Comparison of ENCODE assay signal across 31 cellular contexts in genomic region chr1:24120965-24121364, GRCh38. TPM values are rescaled to one million over a fixed set of nuclear protein-coding genes. Genes with fewer than 3 reads are reported as not detected.
DNase-seq lines count a peak whose midpoint lies in the region; ATAC-seq, FAIRE-seq and TF ChIP-seq lines count a peak whose summit lies in the region.
"Had no signal": no experiment of that assay in that cellular context is flagged by ENCODE, and none has a peak within 500 bp of the region (broad histone marks: within the 10 kb centered on the region; RNA-seq: fewer than 3 reads in every experiment).

No MANE protein-coding gene starts in this region.

- no peak overlapping the region for H3K4me3 ChIP-seq in IMR-90 (ENCODE audit: insufficient read depth, low read depth, low read length)
- H3K4me3 ChIP-seq in adipocyte (ENCODE audit: low read length): peak overlapping the region; percentile 61
- H3K4me3 ChIP-seq in small intestine (ENCODE audit: low read depth in 1 of 2, low read length in 2 of 2): no peak overlapping the region
- no peak overlapping the region for H3K4me3 ChIP-seq in adrenal gland
- H3K4me3 ChIP-seq: HAP-1, PC-9, upper lobe of right lung had no signal

- no peak overlapping the region for H2BK5ac ChIP-seq in IMR-90 (ENCODE audit: low read depth, low read length, poor library complexity, severe bottlenecking)

- H3K56ac ChIP-seq in IMR-90 (ENCODE audit: extremely low read depth, insufficient read depth, low read length): no peak overlapping the region

- H3K36me3 ChIP-seq in IMR-90 (ENCODE audit: control insufficient read depth, insufficient read depth, low read length) (no peaks in the 10 kb centered on the region), adipocyte (ENCODE audit: control insufficient read depth, insufficient read depth, low read length, severe bottlenecking) (no peaks in the 10 kb centered on the region), small intestine (ENCODE audit: control insufficient read depth in 2 of 2, insufficient read depth in 2 of 2, low read length in 2 of 2) (peaks cover under 1 to 9% of the 10 kb centered on the region in 2 donors), adrenal gland (replicated peaks in 1 of 2) (no peaks in the 10 kb centered on the region)
- H3K36me3 ChIP-seq: HAP-1, upper lobe of right lung had no signal

- no peaks in the 10 kb centered on the region for H3K9me1 ChIP-seq in IMR-90 (ENCODE audit: insufficient read depth, low read length)

- H4K5ac ChIP-seq in IMR-90 (ENCODE audit: low read depth, low read length): no peak overlapping the region

- no peak overlapping the region for H4K91ac ChIP-seq in IMR-90 (ENCODE audit: insufficient read depth, low read depth, low read length)

- H3K4me1 ChIP-seq in IMR-90 (ENCODE audit: control insufficient read depth, insufficient read depth, low read length): peaks cover 2% of the 10 kb centered on the region; the same call in 1 of the 2 replicates
- H3K4me1 ChIP-seq in adipocyte (ENCODE audit: control insufficient read depth, insufficient read depth, low read length): peaks cover 43% of the 10 kb centered on the region
- H3K4me1 ChIP-seq in small intestine (ENCODE audit: control insufficient read depth in 2 of 2, insufficient read depth in 1 of 2, low read depth in 1 of 2, low read length in 1 of 2): peaks cover 0 to 13% of the 10 kb centered on the region in 2 donors
- H3K4me1 ChIP-seq in adrenal gland (replicated peaks in 1 of 2): peaks cover 7 to 10% of the 10 kb centered on the region in 2 donors
- H3K4me1 ChIP-seq: HAP-1 had no signal

- no peak overlapping the region for H3K4me2 ChIP-seq in IMR-90 (ENCODE audit: low read depth, low read length)
- H3K4me2 ChIP-seq: KMS-11, PC-9 had no signal

- H3K79me1 ChIP-seq in IMR-90 (ENCODE audit: low read depth in 1 of 2, low read length in 2 of 2): no peaks in the 10 kb centered on the region

- H3K9ac ChIP-seq in IMR-90 (ENCODE audit: low read depth, low read length) (no peak overlapping the region), adipocyte (ENCODE audit: low read length) (peak overlapping the region; percentile 66)
- H3K9ac ChIP-seq: KMS-11 had no signal

- in situ Hi-C loops in IMR-90 (cut with MboI; ENCODE audit: low sequenced_read_pairs): no loop called here

- H2AFZ ChIP-seq in IMR-90 (replicated peaks; ENCODE audit: low read length, poor library complexity): peak overlapping the region; percentile 11
- H2AFZ ChIP-seq: PC-9 had no signal

- H3K4ac ChIP-seq in IMR-90 (ENCODE audit: low read depth, low read length): no peak overlapping the region

- H3K4me1 Mint-ChIP-seq in natural killer cell treated with Interleukin-12 subunit alpha and Interleukin-12 subunit beta and Interleukin-15 and Interleukin-18, amount 100 ng/mL, for 72 hours (ENCODE audit: low read depth in 2 of 2): no peaks in the 10 kb centered on the region
- H3K4me1 Mint-ChIP-seq: activated naive CD8-positive, alpha-beta T cell treated with anti-CD3 and anti-CD28 coated beads, Interleukin-2, amount 10 ng/mL, durations not matched to agents 7 days and 5 days; CD14-positive monocyte had no signal

- H3K9me3 ChIP-seq in IMR-90 (ENCODE audit: control insufficient read depth, insufficient read depth, low read length) (no peaks in the 10 kb centered on the region), adipocyte (ENCODE audit: control insufficient read depth, low read length) (no peaks in the 10 kb centered on the region), small intestine (ENCODE audit: control insufficient read depth, low read depth) (no peaks in the 10 kb centered on the region), adrenal gland (replicated peaks in 1 of 3) (no peaks in the 10 kb centered on the region)
- H3K9me3 ChIP-seq: HAP-1, upper lobe of right lung had no signal

- no peak overlapping the region for H2BK20ac ChIP-seq in IMR-90 (ENCODE audit: low read depth, low read length)

- H2BK15ac ChIP-seq in IMR-90 (ENCODE audit: low read depth, low read length): no peak overlapping the region

- dilution Hi-C loops in IMR-90 (cut with HindIII; ENCODE audit: low sequenced_read_pairs, unreplicated experiment): no loop called here

- H3K36me3 Mint-ChIP-seq in natural killer cell treated with Interleukin-12 subunit alpha and Interleukin-12 subunit beta and Interleukin-15 and Interleukin-18, amount 100 ng/mL, for 72 hours: no peaks in the 10 kb centered on the region
- H3K36me3 Mint-ChIP-seq: activated naive CD8-positive, alpha-beta T cell treated with anti-CD3 and anti-CD28 coated beads, Interleukin-2, amount 10 ng/mL, durations not matched to agents 7 days and 5 days; CD14-positive monocyte had no signal

- peaks cover 52% of the 10 kb centered on the region for H3K27me3 ChIP-seq in IMR-90 (ENCODE audit: control insufficient read depth, insufficient read depth, low read length)
- no peaks in the 10 kb centered on the region for H3K27me3 ChIP-seq in adipocyte (replicated peaks; ENCODE audit: control insufficient read depth, insufficient read depth, low read length)
- no peaks in the 10 kb centered on the region for H3K27me3 ChIP-seq in small intestine (ENCODE audit: control insufficient read depth in 2 of 2, insufficient read depth in 2 of 2, low read length in 2 of 2)
- no peaks in the 10 kb centered on the region for H3K27me3 ChIP-seq in adrenal gland
- H3K27me3 ChIP-seq: upper lobe of right lung had no signal

- H3K27me3 Mint-ChIP-seq in natural killer cell treated with Interleukin-12 subunit alpha and Interleukin-12 subunit beta and Interleukin-15 and Interleukin-18, amount 100 ng/mL, for 72 hours: peaks cover 6 to 9% of the 10 kb centered on the region in 2 donors

- POLR2A ChIA-PET in IMR-90 (lab: Charles Lee; ENCODE audit: unreplicated experiment): no interaction called here

- no peak overlapping the region for H3K14ac ChIP-seq in IMR-90 (replicated peaks; ENCODE audit: low read depth, low read length)

- H2AK5ac ChIP-seq in IMR-90 (ENCODE audit: low read depth, low read length): no peak overlapping the region

- H2BK120ac ChIP-seq in IMR-90 (ENCODE audit: low read depth, low read length): no peak overlapping the region

- H4K20me1 ChIP-seq in IMR-90 (ENCODE audit: insufficient read depth, low read length): no peaks in the 10 kb centered on the region

- H3K27ac ChIP-seq in IMR-90 (ENCODE audit: insufficient read depth, low read length) (no peak overlapping the region), small intestine (ENCODE audit: low read depth in 1 of 2, low read length in 1 of 2) (peak overlapping the region; percentile 66 to 88), adrenal gland (peak overlapping the region in 1 of 5 donors; percentile 56)
- H3K27ac ChIP-seq: HL-60, KMS-11, PC-9, upper lobe of right lung had no signal

- no peak overlapping the region for H3K27ac Mint-ChIP-seq in natural killer cell treated with Interleukin-12 subunit alpha and Interleukin-12 subunit beta and Interleukin-15 and Interleukin-18, amount 100 ng/mL, for 72 hours
- H3K27ac Mint-ChIP-seq: activated naive CD8-positive, alpha-beta T cell treated with anti-CD3 and anti-CD28 coated beads, Interleukin-2, amount 10 ng/mL, durations not matched to agents 7 days and 5 days; activated T-cell treated with anti-CD3 and anti-CD28 coated beads, Interleukin-2, amount 50 U/mL, for 24 hours; nephron progenitor cell had no signal

- BruUV-seq in IMR-90 (replicated peaks; lab: Mats Ljungman, UMichigan): no TSS peak

- CTCF ChIA-PET in IMR-90 (lab: Yijun Ruan, JAX): no interaction called here

- no peak for TF ChIP-seq POLR2A in IMR-90 (IDR thresholded peaks at IDR 0.05; ENCODE audit: low read depth, low read length)
- TF ChIP-seq POLR2A in adrenal gland (IDR thresholded peaks at IDR 0.05): no peak

- H3K9me3 Mint-ChIP-seq in natural killer cell treated with Interleukin-12 subunit alpha and Interleukin-12 subunit beta and Interleukin-15 and Interleukin-18, amount 100 ng/mL, for 72 hours: no peaks in the 10 kb centered on the region
- H3K9me3 Mint-ChIP-seq: activated naive CD8-positive, alpha-beta T cell treated with anti-CD3 and anti-CD28 coated beads, Interleukin-2, amount 10 ng/mL, durations not matched to agents 7 days and 5 days; activated T-cell treated with anti-CD3 and anti-CD28 coated beads, Interleukin-2, amount 50 U/mL, for 24 hours; CD14-positive monocyte; nephron progenitor cell had no signal

- no peak overlapping the region for H3K4me3 Mint-ChIP-seq in natural killer cell treated with Interleukin-12 subunit alpha and Interleukin-12 subunit beta and Interleukin-15 and Interleukin-18, amount 100 ng/mL, for 72 hours
- H3K4me3 Mint-ChIP-seq: activated naive CD8-positive, alpha-beta T cell treated with anti-CD3 and anti-CD28 coated beads, Interleukin-2, amount 10 ng/mL, durations not matched to agents 7 days and 5 days; activated T-cell treated with anti-CD3 and anti-CD28 coated beads, Interleukin-2, amount 50 U/mL, for 24 hours; CD14-positive monocyte; nephron progenitor cell had no signal

- no peak overlapping the region for H4K8ac ChIP-seq in IMR-90 (ENCODE audit: low read depth in 2 of 2, low read length in 2 of 2)

- intact Hi-C loops in IMR-90 (cut with micrococcal nuclease): no loop called here
- intact Hi-C loops in left ventricle myocardium superior (cut with micrococcal nuclease): no loop called here
- intact Hi-C loops in adrenal gland (cut with DNase I): no loop called here

- no peak overlapping the region for H3K23ac ChIP-seq in IMR-90 (ENCODE audit: low read depth, low read length)

- FAIRE-seq in small intestine (lab: Jason Lieb, UNC): no peak
- FAIRE-seq: frontal cortex had no signal

- no peak overlapping the region for H3K18ac ChIP-seq in IMR-90 (ENCODE audit: low read depth, low read length)

- H2AK9ac ChIP-seq in IMR-90 (replicated peaks; ENCODE audit: low read depth, low read length, poor library complexity): no peak overlapping the region

- 100% methylated on average over 1 of the region's 3 CpGs; no CpG with 5 or more reads in 1 of the 2 experiments for WGBS in IMR-90 (ENCODE audit: extremely low coverage in 2 of 2, insufficient read length in 1 of 2), 2 experiments
- 46 to 52% (median 48%) methylated on average over 3 of the region's 3 CpGs for WGBS in small intestine, 3 donors
- 73 to 90% (median 78%) methylated on average over 2 to 3 of the region's 3 CpGs for WGBS in adrenal gland, 4 donors

- TF ChIP-seq CTCF in IMR-90 (conservative IDR thresholded peaks at IDR 0.05; ENCODE audit: low read depth, low read length) (no peak), adrenal gland (IDR thresholded peaks at IDR 0.05) (no peak)

- ATAC-seq in IMR-90 (ENCODE audit: low read depth) (no peak), left ventricle myocardium superior (peak; percentile 2)
- no peak for ATAC-seq in natural killer cell treated with Interleukin-12 subunit alpha and Interleukin-12 subunit beta and Interleukin-15 and Interleukin-18, amount 100 ng/mL, for 72 hours

- no peak for TF ChIP-seq RAD21 in IMR-90 (IDR thresholded peaks at IDR 0.05; ENCODE audit: low read length)

- DNase-seq in IMR-90 (no peak), adipocyte (ENCODE audit: low read depth) (no peak), left ventricle myocardium superior (no peak), small intestine (no peak), superior temporal gyrus (ENCODE audit: extremely low spot score) (no peak), adrenal gland (no peak)
- DNase-seq in natural killer cell treated with Interleukin-12 subunit alpha and Interleukin-12 subunit beta and Interleukin-15 and Interleukin-18, amount 100 ng/mL, for 72 hours (ENCODE audit: low spot score): no peak
- DNase-seq: activated effector memory CD4-positive, alpha-beta T cell treated with anti-CD3 and anti-CD28 coated beads, Interleukin-2, amount 50 U/mL, for 16 hours; activated naive CD8-positive, alpha-beta T cell treated with anti-CD3 and anti-CD28 coated beads, Interleukin-2, amount 10 ng/mL, durations not matched to agents 7 days and 5 days; activated T-cell treated with anti-CD3 and anti-CD28 coated beads, Interleukin-2, amount 50 U/mL, for 24 hours; Calu3; DMS79; GDM1; MM.1S; NCI-H1417; NCI-H2081 treated with DMSO at 0.1 percent for 48 hours; NCI-H526 treated with DMSO at 0.1 percent for 48 hours; nephron progenitor cell; NK-92 treated with Interleukin-12 subunit alpha and Interleukin-12 subunit beta, amount 100 ng/mL, for 24 hours; SIG-M5; SW 1271; T-helper 9 cell had no signal

RNA-seq across cellular contexts. Expression of gene MYOM3, which starts 9.0 kb away (rescaled TPM):
- total RNA-seq in IMR-90 (2012; rRNA removed) (not detected in 2 replicates), left ventricle myocardium superior (409 TPM), adrenal gland (under 1 TPM; 0.11 to 0.51 (median 0.17) TPM)
- polyA plus RNA-seq in IMR-90 (2012; rRNA removed) (0.03 TPM in 1 of 2 replicates, not detected in the other), small intestine (1 to 10 TPM; 1.7 to 5.8 (median 5.7) TPM), adrenal gland (under 1 TPM; 0.09 to 0.40 (median 0.30) TPM)
- polyA plus RNA-seq in IMR-90 (2012; cell fraction: cytosol; rRNA removed): 0.01 TPM in 2 replicates
- 0.01 TPM in 2 replicates for polyA plus RNA-seq in IMR-90 (2012; cell fraction: nucleus; rRNA removed; ENCODE audit: low replicate concordance)
- not detected for total RNA-seq in natural killer cell treated with Interleukin-12 subunit alpha and Interleukin-12 subunit beta and Interleukin-15 and Interleukin-18, amount 100 ng/mL, for 72 hours
- total RNA-seq: activated naive CD8-positive, alpha-beta T cell treated with anti-CD3 and anti-CD28 coated beads, Interleukin-2, amount 10 ng/mL, durations not matched to agents 7 days and 5 days; frontal cortex; osteocyte had no signal
- polyA plus RNA-seq: CD14-positive monocyte had no signal

RNA-seq across cellular contexts. Expression of gene IL22RA1, which starts 22.0 kb away (rescaled TPM):
- not detected in 2 replicates for total RNA-seq in IMR-90 (2012; rRNA removed)
- not detected in 2 replicates for polyA plus RNA-seq in IMR-90 (2012; rRNA removed)
- polyA plus RNA-seq in IMR-90 (2012; cell fraction: cytosol; rRNA removed): 0.02 TPM in 1 of 2 replicates, not detected in the other
- polyA plus RNA-seq in IMR-90 (2012; cell fraction: nucleus; rRNA removed; ENCODE audit: low replicate concordance): not detected in 2 replicates
- total RNA-seq in left ventricle myocardium superior: 0.22 TPM
- 10 to 100 TPM; 16.3 to 29.1 (median 21.3) TPM for polyA plus RNA-seq in small intestine
- total RNA-seq in natural killer cell treated with Interleukin-12 subunit alpha and Interleukin-12 subunit beta and Interleukin-15 and Interleukin-18, amount 100 ng/mL, for 72 hours: not detected
- under 1 TPM in 6 of 8 donors, not detected in 2; 0.18 to 0.76 (median 0.41) TPM for total RNA-seq in adrenal gland
- under 1 TPM; 0.13 to 0.73 (median 0.24) TPM for polyA plus RNA-seq in adrenal gland
- total RNA-seq: dermis microvascular lymphatic vessel endothelial cell, frontal cortex, osteocyte had no signal
- polyA plus RNA-seq: CD14-positive monocyte had no signal

Comparison
In these comparisons a context has a peak if more than half of its experiments do, and no peak if none do; other contexts are left out.
1. RNA of gene MYOM3, which starts 9.0 kb away (total RNA-seq): 409 TPM in left ventricle myocardium superior (single experiment); 0.11 to 0.51 TPM in adrenal gland, not detected in IMR-90 and not detected in natural killer cell treated with Interleukin-12 subunit alpha and Interleukin-12 subunit beta and Interleukin-15 and Interleukin-18, amount 100 ng/mL, for 72 hours; every median in the first group is over 100 times any median in the second.